In the genomic region with DNA sequence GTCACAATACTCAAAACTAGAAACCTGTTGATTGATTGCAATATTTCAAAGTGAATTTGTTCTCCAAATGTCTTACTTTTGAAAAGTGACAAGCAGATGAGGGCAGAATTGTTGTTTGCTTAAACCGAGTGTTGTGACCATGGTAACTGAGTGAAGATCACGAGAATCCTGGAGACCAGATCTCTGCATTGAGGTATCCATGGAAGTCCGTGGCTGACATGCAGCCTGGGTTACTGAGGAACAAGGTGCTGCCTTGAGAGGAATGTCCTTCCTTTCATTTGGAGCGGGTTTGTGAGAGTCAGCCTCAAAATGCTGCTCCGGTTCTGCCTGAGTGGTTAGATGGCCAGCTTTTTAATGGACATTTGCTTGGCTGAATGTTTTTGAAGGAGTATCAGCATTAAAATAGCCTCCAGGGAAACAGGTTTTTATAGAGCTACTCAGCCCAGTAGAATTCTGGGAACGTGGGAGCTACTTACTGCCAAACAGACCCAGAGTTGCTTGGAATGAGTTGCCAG, we compare ENCODE assay signal across 23 cellular contexts. TPM values are rescaled to one million over a fixed set of nuclear protein-coding genes. Genes with fewer than 3 reads are reported as not detected.
DNase-seq lines count a peak whose midpoint lies in the region; ATAC-seq and TF ChIP-seq lines count a peak whose summit lies in the region.
"Had no signal": no experiment of that assay in that cellular context is flagged by ENCODE, and none has a peak within 500 bp of the region (broad histone marks: within the 10 kb centered on the region; RNA-seq: fewer than 3 reads in every experiment).

No MANE protein-coding gene starts in this region.

- no TSS peak for BruUV-seq in PC-3 (replicated peaks; lab: Mats Ljungman, UMichigan)

- H3K9me3 ChIP-seq in PC-3 (ENCODE audit: low read length) (no peaks in the 10 kb centered on the region), esophagus muscularis mucosa (peaks cover 0 to 12% (median 0%) of the 10 kb centered on the region in 4 donors), ovary (no peaks in the 10 kb centered on the region)
- H3K9me3 ChIP-seq: A549, upper lobe of right lung had no signal

- H4K20me1 ChIP-seq in PC-3 (ENCODE audit: low read length): no peaks in the 10 kb centered on the region

- H3K4me2 ChIP-seq in PC-3 (ENCODE audit: low read length): no peak overlapping the region
- H3K4me2 ChIP-seq: A549 had no signal

- TF ChIP-seq POLR2A in esophagus muscularis mucosa (IDR thresholded peaks at IDR 0.05; ENCODE audit: low read depth) (no peak), ovary (IDR thresholded peaks at IDR 0.05) (no peak)

- TF ChIP-seq CTCF in PC-3 (conservative IDR thresholded peaks at IDR 0.05; ENCODE audit: low read depth, low read length) (no peak), esophagus muscularis mucosa (IDR thresholded peaks at IDR 0.05) (no peak), ovary (IDR thresholded peaks at IDR 0.05) (no peak)

- no peaks in the 10 kb centered on the region for H3K27me3 ChIP-seq in PC-3 (ENCODE audit: low read length)
- no peaks in the 10 kb centered on the region for H3K27me3 ChIP-seq in esophagus muscularis mucosa
- H3K27me3 ChIP-seq in ovary: no peaks in the 10 kb centered on the region
- H3K27me3 ChIP-seq: upper lobe of right lung had no signal

- POLR2A ChIA-PET in PC-3 (lab: Charles Lee; ENCODE audit: unreplicated experiment): no interaction called here

- H3K9ac ChIP-seq in PC-3 (ENCODE audit: low read length): no peak overlapping the region

- H3K27ac ChIP-seq in PC-3 (ENCODE audit: low read length) (no peak overlapping the region), esophagus muscularis mucosa (replicated peaks in 1 of 4) (peak overlapping the region in 3 of 4 donors; percentile 2 to 48 (median 44)), ovary (no peak overlapping the region)
- H3K27ac ChIP-seq: C4-2B, epithelial cell of prostate, upper lobe of right lung had no signal

- no peaks in the 10 kb centered on the region for H3F3A ChIP-seq in PC-3 (ENCODE audit: low read length, unreplicated experiment)

- CTCF ChIA-PET in PC-3 (lab: Charles Lee): no interaction called here

- no peaks in the 10 kb centered on the region for H3K4me1 ChIP-seq in PC-3 (ENCODE audit: insufficient read depth, low read length)
- peaks cover 0 to 9% (median 4%) of the 10 kb centered on the region in 4 donors for H3K4me1 ChIP-seq in esophagus muscularis mucosa
- H3K4me1 ChIP-seq in ovary (ENCODE audit: insufficient read depth): no peaks in the 10 kb centered on the region
- H3K4me1 ChIP-seq: upper lobe of right lung had no signal

- no peak for ATAC-seq in PC-3
- no peak for ATAC-seq in esophagus mucosa
- ATAC-seq: A549, upper lobe of right lung had no signal

- WGBS in esophagus muscularis mucosa: 44% methylated on average over 6 of the region's 6 CpGs
- 55 to 61% (median 60%) methylated on average over 6 of the region's 6 CpGs for WGBS in ovary, 3 donors

- no peaks in the 10 kb centered on the region for H3K9me2 ChIP-seq in PC-3 (replicated peaks; ENCODE audit: low read length)

- 0 out of 2 replicates have a peak overlapping the region, but pooled peaks have one; percentile 19 for H2AFZ ChIP-seq in PC-3 (ENCODE audit: low read length)

- H3K36me3 ChIP-seq in PC-3 (ENCODE audit: low read depth, low read length): no peaks in the 10 kb centered on the region
- no peaks in the 10 kb centered on the region for H3K36me3 ChIP-seq in esophagus muscularis mucosa
- H3K36me3 ChIP-seq in ovary: no peaks in the 10 kb centered on the region
- H3K36me3 ChIP-seq: upper lobe of right lung had no signal

- no peak overlapping the region for H3K4me3 ChIP-seq in PC-3 (ENCODE audit: low read length)
- no peak overlapping the region for H3K4me3 ChIP-seq in esophagus muscularis mucosa
- H3K4me3 ChIP-seq in ovary: no peak overlapping the region
- H3K4me3 ChIP-seq: A549, upper lobe of right lung had no signal

- intact Hi-C loops in PC-3 (cut with micrococcal nuclease): no loop called here
- intact Hi-C loops in esophagus muscularis mucosa (cut with DNase I): no loop called here
- intact Hi-C loops in ovary (cut with DNase I): no loop called here

- DNase-seq in NCI-H1417 (lab: John Stamatoyannopoulos, UW) (peak in 2 of 3 experiments; percentile 10 to 57), NCI-H1417 treated with DMSO at 0.1 percent for 48 hours (lab: John Stamatoyannopoulos, UW) (no peak), PC-3 (peak; percentile 5), esophagus muscularis mucosa (ENCODE audit: extremely low spot score) (no peak), putamen (ENCODE audit: low spot score) (peak; percentile 38), ovary (no peak), RPMI8226 (no peak)
- DNase-seq: activated gamma-delta T cell treated with Interleukin-2 at 50 U/mL for 16 hours; cortex of kidney; DND-41; naive B cell; NCI-H1694 treated with DMSO at 0.1 percent for 48 hours; NCI-H510A; stimulated activated naive CD4-positive, alpha-beta T cell treated with Interleukin-2 at 50 U/mL for 16 hours; upper lobe of right lung had no signal

- H3K79me2 ChIP-seq in PC-3 (ENCODE audit: low read length): no peaks in the 10 kb centered on the region

- TF ChIP-seq EP300 in esophagus muscularis mucosa (IDR thresholded peaks at IDR 0.05) (no peak), ovary (IDR thresholded peaks at IDR 0.05) (no peak)

RNA-seq across cellular contexts. Expression of gene NYX, which starts 31.3 kb away (rescaled TPM):
- total RNA-seq in PC-3 (2014; rRNA removed) (not detected in 2 replicates), esophagus muscularis mucosa (not detected), ovary (not detected), esophagus mucosa (not detected)
- polyA plus RNA-seq in ovary: not detected
- total RNA-seq: LHCN-M2; lower leg skin; posterior vena cava; T-helper 2 cell treated with Interferon-gamma antibody and Interleukin-4, amounts not matched to agents 100 ng/mL and 5 ng/mL, for 36 hours; upper lobe of right lung had no signal
- polyA plus RNA-seq: A549 had no signal

Comparison
In these comparisons a context has a peak if more than half of its experiments do, and no peak if none do; other contexts are left out.
1. DNase-seq: peak in NCI-H1417 (2 of 3), PC-3 (single experiment) and putamen (single experiment); none in NCI-H1417 treated with DMSO at 0.1 percent for 48 hours (single experiment), esophagus muscularis mucosa (single experiment), ovary (0 of 5) and RPMI8226 (single experiment).
2. H3K27ac ChIP-seq: peak in esophagus muscularis mucosa (3 of 4); none in PC-3 (single experiment) and ovary (0 of 2).